15 cellular contexts compared by ENCODE assay signal in genomic region chr1:43537423-43538142, GRCh38. TPM values are rescaled to one million over a fixed set of nuclear protein-coding genes. Genes with fewer than 3 reads are reported as not detected.
A peak's percentile ranks its signal among the peaks of the same experiment; 100 is the strongest.
DNase-seq lines count a peak whose midpoint lies in the region; ATAC-seq, FAIRE-seq and TF ChIP-seq lines count a peak whose summit lies in the region.
"Had no signal": no experiment of that assay in that cellular context is flagged by ENCODE, and none has a peak within 500 bp of the region (broad histone marks: within the 10 kb centered on the region; RNA-seq: fewer than 3 reads in every experiment).

No MANE protein-coding gene starts in this region.

- no peaks in the 10 kb centered on the region for H3K9me3 ChIP-seq in astrocyte (ENCODE audit: insufficient read depth, low read depth, low read length)
- no peaks in the 10 kb centered on the region for H3K9me3 ChIP-seq in gastrocnemius medialis
- H3K9me3 ChIP-seq in hepatocyte (ENCODE audit: low read depth): no peaks in the 10 kb centered on the region

- H3K79me2 ChIP-seq in astrocyte (ENCODE audit: insufficient read depth, low read length): peaks cover 79% of the 10 kb centered on the region
- peaks cover 90% of the 10 kb centered on the region for H3K79me2 ChIP-seq in hepatocyte

- FAIRE-seq in astrocyte (lab: Jason Lieb, UNC): no peak
- FAIRE-seq: TTC549 had no signal

- H3K9me3 Mint-ChIP-seq in astrocyte (ENCODE audit: unreplicated experiment) (no peaks in the 10 kb centered on the region), HFFc6 (no peaks in the 10 kb centered on the region)
- no peaks in the 10 kb centered on the region for H3K9me3 Mint-ChIP-seq in activated CD4-positive, alpha-beta T cell treated with anti-CD3 and anti-CD28 coated beads for 36 hours (ENCODE audit: low read depth)

- H2AFZ ChIP-seq in astrocyte (ENCODE audit: low read depth, low read length) (no peak overlapping the region), hepatocyte (no peak overlapping the region)

- no peak overlapping the region for H3K4me2 ChIP-seq in astrocyte (ENCODE audit: low read length)
- H3K4me2 ChIP-seq in hepatocyte: no peak overlapping the region

- CTCF ChIA-PET in activated CD4-positive, alpha-beta T cell treated with anti-CD3 and anti-CD28 coated beads for 36 hours (lab: Charles Lee): interaction anchor here (0.7 to 1.2 kb wide), 4 partner anchors 17 to 936 kb away, joined by 3 to 5 read pairs (median 3); no protein-coding TSS in a partner anchor

- no peak overlapping the region for H3K9ac ChIP-seq in astrocyte (ENCODE audit: low read length)

- H3K4me1 ChIP-seq in astrocyte (ENCODE audit: insufficient read depth, low read length) (peaks cover 13% of the 10 kb centered on the region), gastrocnemius medialis (no peaks in the 10 kb centered on the region), hepatocyte (ENCODE audit: insufficient read depth) (peaks cover 52% of the 10 kb centered on the region)

- H3K4me1 Mint-ChIP-seq in astrocyte (ENCODE audit: low read depth, unreplicated experiment) (peaks cover 14% of the 10 kb centered on the region), HFFc6 (ENCODE audit: low read depth) (peaks cover 25% of the 10 kb centered on the region)
- H3K4me1 Mint-ChIP-seq in activated CD4-positive, alpha-beta T cell treated with anti-CD3 and anti-CD28 coated beads for 36 hours: no peaks in the 10 kb centered on the region

- H3K27ac ChIP-seq in astrocyte (ENCODE audit: low read depth, low read length) (no peak overlapping the region), gastrocnemius medialis (peak overlapping the region in 1 of 4 donors; percentile 15), hepatocyte (no peak overlapping the region)

- intact Hi-C loops in gastrocnemius medialis (cut with DNase I; ENCODE audit: low total_unique reads): no loop called here
- intact Hi-C loops in activated CD4-positive, alpha-beta T cell treated with anti-CD3 and anti-CD28 coated beads for 36 hours (cut with DNase I, micrococcal nuclease): no loop called here

- H3K9me2 ChIP-seq in hepatocyte (replicated peaks; ENCODE audit: insufficient read depth): no peaks in the 10 kb centered on the region

- H3K36me3 Mint-ChIP-seq in astrocyte (ENCODE audit: low read depth, unreplicated experiment) (peaks cover 32% of the 10 kb centered on the region), HFFc6 (ENCODE audit: low read depth) (peaks cover 14% of the 10 kb centered on the region)
- no peaks in the 10 kb centered on the region for H3K36me3 Mint-ChIP-seq in activated CD4-positive, alpha-beta T cell treated with anti-CD3 and anti-CD28 coated beads for 36 hours (ENCODE audit: low read depth)

- no peaks in the 10 kb centered on the region for H3K27me3 Mint-ChIP-seq in astrocyte (ENCODE audit: low read depth, unreplicated experiment)
- H3K27me3 Mint-ChIP-seq in HFFc6 (ENCODE audit: insufficient read depth): no peaks in the 10 kb centered on the region; the same call in 1 of the 2 replicates
- peaks cover 7% of the 10 kb centered on the region for H3K27me3 Mint-ChIP-seq in activated CD4-positive, alpha-beta T cell treated with anti-CD3 and anti-CD28 coated beads for 36 hours

- DNase-seq in HT-29 (ENCODE audit: low spot score): peak; percentile 62
- peak; percentile 60 for DNase-seq in astrocyte (ENCODE audit: low read depth)
- DNase-seq in kidney tubule cell (ENCODE audit: low spot score): peak; percentile 74
- peak; percentile 46 to 52 for DNase-seq in gastrocnemius medialis
- no peak for DNase-seq in HFFc6
- DNase-seq in activated CD4-positive, alpha-beta T cell treated with anti-CD3 and anti-CD28 coated beads for 36 hours: no peak
- no peak for DNase-seq in hepatocyte (ENCODE audit: low spot score)
- DNase-seq: EL; left ventricle myocardium superior; NCI-H1105; NCI-H524; SHP77 treated with DMSO at 0.1 percent for 48 hours; stimulated activated CD8-positive, alpha-beta memory T cell treated with anti-CD3 and anti-CD28 coated beads, Interleukin-4, amount 100 ng/mL, for 48 hours had no signal

- H3K4me3 Mint-ChIP-seq in astrocyte (ENCODE audit: unreplicated experiment): no peak overlapping the region
- no peak overlapping the region for H3K4me3 Mint-ChIP-seq in HFFc6
- no peak overlapping the region for H3K4me3 Mint-ChIP-seq in activated CD4-positive, alpha-beta T cell treated with anti-CD3 and anti-CD28 coated beads for 36 hours

- in situ Hi-C loops in gastrocnemius medialis (cut with MboI; ENCODE audit: low sequenced_read_pairs in 4 of 4): loop anchor here (25.0 kb wide), 3 partner anchors 400 to 525 kb away; partner anchors contain the start of genes ARTN (in 2 of the 4), IPO13 (in 2 of the 4) and SLC6A9 (in 2 of the 4)

- H3K27ac Mint-ChIP-seq in astrocyte (ENCODE audit: unreplicated experiment) (no peak overlapping the region), HFFc6 (no peak overlapping the region)
- H3K27ac Mint-ChIP-seq in activated CD4-positive, alpha-beta T cell treated with anti-CD3 and anti-CD28 coated beads for 36 hours: no peak overlapping the region

- H4K20me1 ChIP-seq in astrocyte (ENCODE audit: insufficient read depth, low read length): peaks cover 97% of the 10 kb centered on the region
- H4K20me1 ChIP-seq in hepatocyte (ENCODE audit: insufficient read depth, poor library complexity, severe bottlenecking): peaks cover 4% of the 10 kb centered on the region

- 90% methylated on average over 9 of the region's 9 CpGs for WGBS in hepatocyte (ENCODE audit: low lambda C conversion rate, missing lambda C conversion rate)

- TF ChIP-seq POLR2A in gastrocnemius medialis (IDR thresholded peaks at IDR 0.05): no peak

- POLR2A ChIA-PET in activated CD4-positive, alpha-beta T cell treated with anti-CD3 and anti-CD28 coated beads for 36 hours (lab: Charles Lee): no interaction called here

- H3K27me3 ChIP-seq in astrocyte (ENCODE audit: insufficient read depth, low read length): no peaks in the 10 kb centered on the region
- no peaks in the 10 kb centered on the region for H3K27me3 ChIP-seq in gastrocnemius medialis
- H3K27me3 ChIP-seq in hepatocyte: no peaks in the 10 kb centered on the region

- peaks cover 4% of the 10 kb centered on the region for H3K36me3 ChIP-seq in astrocyte (ENCODE audit: insufficient read depth, low read length)
- H3K36me3 ChIP-seq in gastrocnemius medialis: no peaks in the 10 kb centered on the region
- H3K36me3 ChIP-seq in hepatocyte (replicated peaks; ENCODE audit: insufficient read depth, low read depth): no peaks in the 10 kb centered on the region

- no peak for TF ChIP-seq CTCF in astrocyte (IDR thresholded peaks at IDR 0.05; ENCODE audit: insufficient read depth, low read depth, low read length)
- TF ChIP-seq CTCF in gastrocnemius medialis (IDR thresholded peaks at IDR 0.05 in 4 of 5, conservative IDR thresholded peaks at IDR 0.05 in 1 of 5): no peak
- no peak for TF ChIP-seq CTCF in HFFc6 (IDR thresholded peaks at IDR 0.05)
- TF ChIP-seq CTCF in hepatocyte (IDR thresholded peaks at IDR 0.05; ENCODE audit: poor library complexity): no peak

- peak; percentile 44 to 63 for ATAC-seq in gastrocnemius medialis
- no peak for ATAC-seq in activated CD4-positive, alpha-beta T cell treated with anti-CD3 and anti-CD28 coated beads for 36 hours
- ATAC-seq in HG03354 (IDR thresholded peaks at IDR 0.05; ENCODE audit: poor library complexity, severe bottlenecking, unreplicated experiment): no peak
- ATAC-seq: left ventricle myocardium superior had no signal

- H3K4me3 ChIP-seq in astrocyte (ENCODE audit: insufficient read depth, low read depth, low read length): no peak overlapping the region
- no peak overlapping the region for H3K4me3 ChIP-seq in gastrocnemius medialis
- H3K4me3 ChIP-seq in hepatocyte: no peak overlapping the region

RNA-seq across cellular contexts. Expression of gene PTPRF, which starts 6.9 kb away (rescaled TPM):
- total RNA-seq in HT-29 (2014; rRNA removed; shearing (Covaris generic)): 101 and 122 TPM in 2 replicates
- total RNA-seq in astrocyte (231 and 275 TPM in 2 replicates), gastrocnemius medialis (1 to 10 TPM; 1.8 to 2.6 (median 2.5) TPM), hepatocyte (75.7 and 115 TPM in 2 replicates)
- 100 to 1,000 TPM in 4 of 6 experiments, 10 to 100 TPM in 2; 94.3 to 119 (median 109) TPM for total RNA-seq in HFFc6 (2021; fragmentation: NEBNext Ultra II Directional; extraction: Animal tissue kit (Norgen Biotek cat#: 25700))
- 1 to 10 TPM; 5.1 to 6.8 TPM for total RNA-seq in activated CD4-positive, alpha-beta T cell treated with anti-CD3 and anti-CD28 coated beads for 36 hours
- 84.6 and 96.0 TPM in 2 replicates for polyA plus RNA-seq in hepatocyte

Comparison
In these comparisons a context has a peak if more than half of its experiments do, and no peak if none do; other contexts are left out.
1. DNase-seq: peak in HT-29 (single experiment), astrocyte (single experiment), kidney tubule cell (single experiment) and gastrocnemius medialis (2 of 2); none in HFFc6 (single experiment), activated CD4-positive, alpha-beta T cell treated with anti-CD3 and anti-CD28 coated beads for 36 hours (single experiment) and hepatocyte (single experiment).
2. ATAC-seq: peak in gastrocnemius medialis (2 of 2); none in activated CD4-positive, alpha-beta T cell treated with anti-CD3 and anti-CD28 coated beads for 36 hours (single experiment) and HG03354 (single experiment).